Comparison of ENCODE assay signal across 1 cellular context in the genomic region with DNA sequence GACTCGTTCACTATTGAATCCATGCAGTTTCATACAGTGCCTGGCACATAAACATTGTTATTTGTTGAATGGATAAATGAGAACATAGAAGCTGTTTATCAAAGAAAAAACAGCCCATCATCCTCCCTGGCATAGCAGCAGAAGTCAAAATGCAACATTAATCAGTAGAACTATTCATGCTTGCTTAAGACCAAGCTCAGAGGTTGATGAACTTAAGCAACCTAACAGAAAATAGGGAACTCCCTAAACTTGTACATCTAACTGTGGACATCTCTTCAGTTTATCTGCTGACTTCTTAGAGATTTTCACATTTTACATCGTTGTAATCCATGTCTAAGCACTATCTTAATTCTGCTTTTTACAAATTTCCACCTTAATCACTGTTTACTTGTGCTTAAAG.
TF ChIP-seq lines count a peak whose summit lies in the region.

No MANE protein-coding gene starts in this region.

TF ChIP-seq in HepG2, 621 proteins besides CTCF, POLR2A, EP300 and RAD21:
- TF ChIP-seq, protein P1, sequence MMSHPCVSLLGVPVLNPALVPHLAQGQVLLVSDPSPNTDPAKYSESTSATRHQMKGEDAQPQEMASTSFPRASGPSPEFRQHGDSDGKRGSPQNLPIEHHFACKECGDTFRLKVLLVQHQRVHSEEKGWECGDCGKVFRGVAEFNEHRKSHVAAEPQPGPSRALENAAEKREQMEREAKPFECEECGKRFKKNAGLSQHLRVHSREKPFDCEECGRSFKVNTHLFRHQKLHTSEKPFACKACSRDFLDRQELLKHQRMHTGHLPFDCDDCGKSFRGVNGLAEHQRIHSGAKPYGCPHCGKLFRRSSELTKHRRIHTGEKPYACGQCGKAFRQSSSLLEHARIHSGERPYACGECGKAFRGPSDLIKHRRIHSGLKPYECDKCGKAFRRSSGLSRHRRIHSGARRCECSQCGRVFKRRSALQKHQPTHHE (CRISPR knock-in tag; IDR thresholded peaks at IDR 0.05; ENCODE audit: borderline replicate concordance): no peak
- TF ChIP-seq TAF1 (CRISPR knock-in tag; IDR thresholded peaks at IDR 0.05) (no peak), SP140L (CRISPR knock-in tag; IDR thresholded peaks at IDR 0.05; ENCODE audit: borderline replicate concordance) (no peak), KDM1A (CRISPR knock-in tag; IDR thresholded peaks at IDR 0.05) (no peak), TBP (CRISPR knock-in tag; IDR thresholded peaks at IDR 0.05) (no peak)
